Comparison of ENCODE assay signal across 12 cellular contexts in the genomic region with DNA sequence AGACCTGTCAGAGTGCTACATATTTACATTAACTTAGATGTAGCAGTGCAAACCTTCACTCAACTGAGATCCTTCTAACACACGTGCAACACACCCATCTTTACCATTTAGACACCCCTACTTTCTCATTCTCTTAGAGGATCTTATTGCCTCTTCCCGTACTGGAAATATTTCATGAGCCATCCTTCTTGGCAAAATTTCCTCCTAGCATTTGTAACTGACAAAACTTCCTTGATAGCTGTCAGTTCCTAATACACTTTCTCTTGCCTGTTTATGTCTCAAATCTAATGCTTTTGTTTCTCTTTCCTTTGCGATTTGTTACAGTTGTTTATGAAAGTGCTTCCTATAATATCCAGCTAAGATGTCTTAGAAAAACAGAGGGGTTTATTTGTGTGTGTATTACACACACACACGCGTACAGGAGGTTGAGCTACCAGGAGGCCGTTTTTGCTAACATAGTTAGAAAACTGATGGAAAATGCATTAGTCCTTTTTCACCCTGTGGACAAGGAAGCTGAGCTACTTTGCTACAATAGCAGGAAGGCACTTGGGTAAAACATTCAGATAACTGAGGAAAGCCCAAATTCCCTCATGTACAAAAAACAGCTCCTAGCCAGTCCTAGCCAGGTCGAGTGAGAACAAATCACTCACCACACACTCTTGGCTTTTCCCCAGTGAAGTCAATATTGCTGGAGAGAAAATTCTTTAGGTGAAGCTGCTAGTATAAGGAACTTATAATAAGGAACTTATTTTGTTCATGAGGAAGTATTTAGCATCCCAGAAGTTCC.
A peak's percentile ranks its signal among the peaks of the same experiment; 100 is the strongest.
DNase-seq lines count a peak whose midpoint lies in the region; ATAC-seq and TF ChIP-seq lines count a peak whose summit lies in the region.
"Had no signal": no experiment of that assay in that cellular context is flagged by ENCODE, and none has a peak within 500 bp of the region (broad histone marks: within the 10 kb centered on the region; RNA-seq: fewer than 3 reads in every experiment).

No MANE protein-coding gene starts in this region.

- no peak overlapping the region for H3K4me3 ChIP-seq in CD8-positive, alpha-beta T cell (ENCODE audit: low read depth, low read length)
- no peak overlapping the region for H3K4me3 ChIP-seq in naive thymus-derived CD4-positive, alpha-beta T cell (ENCODE audit: low read length)
- no peak overlapping the region for H3K4me3 ChIP-seq in dorsolateral prefrontal cortex
- H3K4me3 ChIP-seq: SK-N-MC had no signal

- H3K27ac Mint-ChIP-seq in CD8-positive, alpha-beta T cell = peak overlapping the region; percentile 77
- peak overlapping the region; percentile 20 for H3K27ac Mint-ChIP-seq in HFFc6
- H3K27ac Mint-ChIP-seq in naive thymus-derived CD4-positive, alpha-beta T cell = peak overlapping the region in 7 of 9 donors; percentile 2 to 75 (median 28)

- H3K27ac ChIP-seq in CD8-positive, alpha-beta T cell (ENCODE audit: low read depth, low read length) = no peak overlapping the region
- H3K27ac ChIP-seq in naive thymus-derived CD4-positive, alpha-beta T cell (ENCODE audit: low read depth, low read length) = no peak overlapping the region
- H3K27ac ChIP-seq in dorsolateral prefrontal cortex = no peak overlapping the region
- H3K27ac ChIP-seq: SK-N-MC had no signal

- CTCF ChIA-PET in CD8-positive, alpha-beta T cell (lab: Charles Lee) = interaction anchor here (0.7 to 3.3 kb wide), 3 partner anchors 11 to 206 kb away, joined by 3 to 23 read pairs (median 3); no protein-coding TSS in a partner anchor
- CTCF ChIA-PET in naive thymus-derived CD4-positive, alpha-beta T cell (lab: Charles Lee) = interaction anchor here (0.6 to 0.9 kb wide), 2 partner anchors 17 to 205 kb away, joined by 3 to 4 read pairs; no protein-coding TSS in a partner anchor

- DNase-seq in CD8-positive, alpha-beta T cell = no peak
- DNase-seq in HFFc6 (no peak), astrocyte of the hippocampus (ENCODE audit: low read depth, low spot score) (peak; percentile 65), left colon (no peak), GM20000 (ENCODE audit: low spot score) (no peak), dorsolateral prefrontal cortex (no peak)
- DNase-seq in naive thymus-derived CD4-positive, alpha-beta T cell = no peak
- DNase-seq: MV-4-11; naive B cell; NCI-H69; stimulated activated naive CD4-positive, alpha-beta T cell had no signal

- no peaks in the 10 kb centered on the region for H3K27me3 ChIP-seq in CD8-positive, alpha-beta T cell (ENCODE audit: insufficient read depth, low read length)
- no peaks in the 10 kb centered on the region for H3K27me3 ChIP-seq in naive thymus-derived CD4-positive, alpha-beta T cell (ENCODE audit: control insufficient read depth in 2 of 2, insufficient read depth in 2 of 2, low read length in 2 of 2)
- peaks cover 0 to 3% (median 0%) of the 10 kb centered on the region in 45 donors for H3K27me3 ChIP-seq in dorsolateral prefrontal cortex

- POLR2A ChIA-PET in CD8-positive, alpha-beta T cell (lab: Charles Lee) = interaction anchor here (2.7 kb wide), 1 partner anchor 12 kb away, joined by 17 read pairs; no protein-coding TSS in a partner anchor
- POLR2A ChIA-PET in naive thymus-derived CD4-positive, alpha-beta T cell (lab: Charles Lee) = interaction anchor here (2.6 kb wide), 1 partner anchor 12 kb away, joined by 7 read pairs; no protein-coding TSS in a partner anchor

- H3K9me3 ChIP-seq in CD8-positive, alpha-beta T cell (ENCODE audit: low read length) = no peaks in the 10 kb centered on the region
- no peaks in the 10 kb centered on the region for H3K9me3 ChIP-seq in naive thymus-derived CD4-positive, alpha-beta T cell (ENCODE audit: control insufficient read depth in 2 of 3, low read length in 3 of 3)

- no peaks in the 10 kb centered on the region for H3K9me3 Mint-ChIP-seq in CD8-positive, alpha-beta T cell
- no peaks in the 10 kb centered on the region for H3K9me3 Mint-ChIP-seq in HFFc6
- H3K9me3 Mint-ChIP-seq in naive thymus-derived CD4-positive, alpha-beta T cell = no peaks in the 10 kb centered on the region
- H3K9me3 Mint-ChIP-seq: naive B cell had no signal

- no peak overlapping the region for H3K4me3 Mint-ChIP-seq in CD8-positive, alpha-beta T cell
- no peak overlapping the region; the same call in 1 of the 2 replicates for H3K4me3 Mint-ChIP-seq in HFFc6
- H3K4me3 Mint-ChIP-seq in naive thymus-derived CD4-positive, alpha-beta T cell = peak overlapping the region in 1 of 10 donors; percentile 2
- H3K4me3 Mint-ChIP-seq: naive B cell had no signal

- H3K4me1 Mint-ChIP-seq in CD8-positive, alpha-beta T cell (ENCODE audit: low read depth) = peaks cover 38% of the 10 kb centered on the region
- H3K4me1 Mint-ChIP-seq in HFFc6 (ENCODE audit: low read depth) = peaks cover 41% of the 10 kb centered on the region
- peaks cover 0 to 72% (median 0%) of the 10 kb centered on the region in 7 donors for H3K4me1 Mint-ChIP-seq in naive thymus-derived CD4-positive, alpha-beta T cell

- intact Hi-C loops in CD8-positive, alpha-beta T cell (cut with DNase I, micrococcal nuclease) = loop anchor here in 1 of 2 experiments (5.0 kb wide), 1 partner anchor 153 kb away; the partner anchor contains the start of gene NFATC2
- intact Hi-C loops in naive thymus-derived CD4-positive, alpha-beta T cell (cut with micrococcal nuclease) = loop anchor here (5.0 kb wide), 2 partner anchors 33 to 153 kb away; partner anchors contain the start of gene NFATC2 (in 1 of the 2)
- intact Hi-C loops in left colon (cut with DNase I, micrococcal nuclease) = no loop called here
- intact Hi-C loops in dorsolateral prefrontal cortex (cut with DNase I) = no loop called here

- peaks cover 25% of the 10 kb centered on the region for H3K36me3 ChIP-seq in CD8-positive, alpha-beta T cell (ENCODE audit: insufficient read depth, low read length)
- H3K36me3 ChIP-seq in naive thymus-derived CD4-positive, alpha-beta T cell (ENCODE audit: control insufficient read depth in 2 of 3, insufficient read depth in 3 of 3, low read length in 3 of 3) = peaks cover 0 to 60% (median 0%) of the 10 kb centered on the region in 3 experiments

- H3K4me1 ChIP-seq in CD8-positive, alpha-beta T cell (ENCODE audit: insufficient read depth, low read length) = peaks cover 9% of the 10 kb centered on the region
- H3K4me1 ChIP-seq in naive thymus-derived CD4-positive, alpha-beta T cell (ENCODE audit: control insufficient read depth in 2 of 2, insufficient read depth in 2 of 2, low read length in 2 of 2) = peaks cover 0 to 73% of the 10 kb centered on the region in 2 donors

- no peak for TF ChIP-seq CTCF in CD8-positive, alpha-beta T cell (IDR thresholded peaks at IDR 0.05)
- TF ChIP-seq CTCF in HFFc6 (IDR thresholded peaks at IDR 0.05) (no peak), GM20000 (IDR thresholded peaks at IDR 0.05; ENCODE audit: extremely low read depth, missing control alignments) (no peak), dorsolateral prefrontal cortex (IDR thresholded peaks at IDR 0.05 in 54 of 56, conservative IDR thresholded peaks at IDR 0.05 in 2 of 56; ENCODE audit: low read depth in 1 of 56, partially characterized antibody in 56 of 56) (no peak)

- ATAC-seq in CD8-positive, alpha-beta T cell = no peak
- ATAC-seq in naive thymus-derived CD4-positive, alpha-beta T cell = no peak
- ATAC-seq in left colon = no peak

- H3K27me3 Mint-ChIP-seq in CD8-positive, alpha-beta T cell (ENCODE audit: low read depth) = no peaks in the 10 kb centered on the region
- no peaks in the 10 kb centered on the region for H3K27me3 Mint-ChIP-seq in HFFc6 (ENCODE audit: insufficient read depth)
- no peaks in the 10 kb centered on the region for H3K27me3 Mint-ChIP-seq in naive thymus-derived CD4-positive, alpha-beta T cell
- H3K27me3 Mint-ChIP-seq: naive B cell had no signal

- H3K36me3 Mint-ChIP-seq in CD8-positive, alpha-beta T cell = peaks cover 56% of the 10 kb centered on the region
- H3K36me3 Mint-ChIP-seq in HFFc6 (ENCODE audit: low read depth) = no peaks in the 10 kb centered on the region
- H3K36me3 Mint-ChIP-seq in naive thymus-derived CD4-positive, alpha-beta T cell = peaks cover 7 to 46% (median 11%) of the 10 kb centered on the region in 5 donors

Comparison
In these comparisons a context has a peak if more than half of its experiments do, and no peak if none do; other contexts are left out.
1. H3K27ac Mint-ChIP-seq: peak in every context shown above with its lines; median percentile 77 in CD8-positive, alpha-beta T cell; 28 in naive thymus-derived CD4-positive, alpha-beta T cell; 20 in HFFc6.
2. intact Hi-C loops: an anchor here in naive thymus-derived CD4-positive, alpha-beta T cell (5.0 kb wide); none called in left colon and dorsolateral prefrontal cortex.